ENCODE assay signal across 28 cellular contexts in the genomic region with DNA sequence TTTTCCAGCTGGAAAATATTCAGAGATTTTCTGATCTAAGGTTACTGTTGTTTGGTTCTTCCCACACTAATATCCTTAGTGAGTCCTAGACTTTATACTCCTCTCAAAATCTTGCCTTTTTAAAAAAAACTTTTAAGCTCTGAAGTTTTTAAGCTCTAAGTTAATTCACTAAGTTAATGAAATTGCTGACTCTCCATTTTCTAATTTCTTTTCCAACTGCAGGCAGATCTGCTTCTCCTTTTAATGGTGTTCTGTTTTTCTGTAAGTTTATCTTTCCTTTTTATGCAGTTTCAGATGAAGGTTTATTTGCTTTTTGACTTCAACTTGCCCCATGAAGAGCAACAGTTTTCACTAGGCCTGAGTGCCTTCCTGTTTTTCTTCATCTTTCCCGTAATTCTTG.
DNase-seq lines count a peak whose midpoint lies in the region; TF ChIP-seq lines count a peak whose summit lies in the region.
"Had no signal": no experiment of that assay in that cellular context is flagged by ENCODE, and none has a peak within 500 bp of the region (broad histone marks: within the 10 kb centered on the region; RNA-seq: fewer than 3 reads in every experiment).

No MANE protein-coding gene starts in this region.

- H3K36me3 Mint-ChIP-seq in HFFc6 (ENCODE audit: low read depth) = no peaks in the 10 kb centered on the region
- no peaks in the 10 kb centered on the region for H3K36me3 Mint-ChIP-seq in nephron progenitor cell (ENCODE audit: low read depth)
- H3K36me3 Mint-ChIP-seq: naive thymus-derived CD8-positive, alpha-beta T cell had no signal

- H3K27ac Mint-ChIP-seq in HFFc6 (peak overlapping the region; percentile 73), nephron progenitor cell (peak overlapping the region; percentile 19)
- H3K27ac Mint-ChIP-seq: activated CD4-positive, alpha-beta T cell treated with anti-CD3 and anti-CD28 coated beads, Interleukin-2, amount 10 ng/mL, durations not matched to agents 24 days and 14 days; naive thymus-derived CD8-positive, alpha-beta T cell had no signal

- peaks cover 24 to 56% (median 45%) of the 10 kb centered on the region in 4 donors for H3K4me1 ChIP-seq in esophagus muscularis mucosa
- H3K4me1 ChIP-seq: colonic mucosa had no signal

- H3K9me3 ChIP-seq in SK-N-MC (ENCODE audit: low read depth, low read length) (no peaks in the 10 kb centered on the region), esophagus muscularis mucosa (no peaks in the 10 kb centered on the region)
- H3K9me3 ChIP-seq: adrenal gland, colonic mucosa, MG63, spleen had no signal

- H3K27me3 Mint-ChIP-seq in HFFc6 (ENCODE audit: insufficient read depth) (peaks cover 6% of the 10 kb centered on the region), nephron progenitor cell (ENCODE audit: low read depth, poor library complexity) (peaks cover 7% of the 10 kb centered on the region)
- H3K27me3 Mint-ChIP-seq: activated CD4-positive, alpha-beta T cell treated with anti-CD3 and anti-CD28 coated beads, Interleukin-2, amount 10 ng/mL, durations not matched to agents 24 days and 14 days had no signal

- intact Hi-C loops in esophagus muscularis mucosa (cut with DNase I) = no loop called here

- peak overlapping the region; percentile 33 for H3K4me3 Mint-ChIP-seq in HFFc6
- H3K4me3 Mint-ChIP-seq in nephron progenitor cell = no peak overlapping the region
- H3K4me3 Mint-ChIP-seq: activated CD4-positive, alpha-beta T cell treated with anti-CD3 and anti-CD28 coated beads, Interleukin-2, amount 10 ng/mL, durations not matched to agents 24 days and 14 days; activated T-cell treated with anti-CD3 and anti-CD28 coated beads, Interleukin-2, amount 50 U/mL, for 4 hours; naive thymus-derived CD8-positive, alpha-beta T cell had no signal

- no peaks in the 10 kb centered on the region for H3K36me3 ChIP-seq in SK-N-MC (ENCODE audit: insufficient read depth, low read length)
- H3K36me3 ChIP-seq in esophagus muscularis mucosa = no peaks in the 10 kb centered on the region
- H3K36me3 ChIP-seq: adrenal gland, brain microvascular endothelial cell, colonic mucosa, MG63, spleen had no signal

- no peaks in the 10 kb centered on the region for H3K27me3 ChIP-seq in esophagus muscularis mucosa
- H3K27me3 ChIP-seq: adrenal gland, brain microvascular endothelial cell, colonic mucosa, MG63, spleen had no signal

- H3K27ac ChIP-seq in SK-N-MC (peak overlapping the region; percentile 47; the same call in 1 of the 2 replicates), esophagus muscularis mucosa (replicated peaks in 1 of 4) (peak overlapping the region; percentile 12 to 62 (median 30))
- H3K27ac ChIP-seq: adrenal gland, brain microvascular endothelial cell, colonic mucosa had no signal

- no peak overlapping the region for H3K9ac ChIP-seq in SK-N-MC (ENCODE audit: insufficient read length)

- TF ChIP-seq CTCF in HFFc6 (IDR thresholded peaks at IDR 0.05) = no peak
- TF ChIP-seq CTCF in esophagus muscularis mucosa (IDR thresholded peaks at IDR 0.05) = no peak
- TF ChIP-seq CTCF in nephron progenitor cell (IDR thresholded peaks at IDR 0.05) = no peak

- DNase-seq in HFFc6 (no peak), SK-N-MC (ENCODE audit: low read depth, low spot score) (no peak), esophagus muscularis mucosa (ENCODE audit: extremely low spot score) (no peak), nephron progenitor cell (no peak), KG1 (lab: John Stamatoyannopoulos, UW) (no peak), NCI-H510A (lab: John Stamatoyannopoulos, UW) (no peak), NCI-H2227 (lab: John Stamatoyannopoulos, UW; ENCODE audit: unreplicated experiment) (no peak)
- DNase-seq in activated CD4-positive, alpha-beta T cell treated with anti-CD3 and anti-CD28 coated beads, Interleukin-2, amount 50 U/mL, for 48 hours = no peak
- DNase-seq: activated CD4-positive, alpha-beta T cell treated with anti-CD3 and anti-CD28 coated beads, Interleukin-2, amount 10 ng/mL, durations not matched to agents 24 days and 14 days; activated naive CD4-positive, alpha-beta T cell; activated T-cell treated with anti-CD3 and anti-CD28 coated beads, Interleukin-2, amount 50 U/mL, for 4 hours; colonic mucosa; effector memory CD4-positive, alpha-beta T cell; GDM1; H7; left colon; naive thymus-derived CD8-positive, alpha-beta T cell; NCI-H1436 treated with DMSO at 0.1 percent for 48 hours; NCI-H2107; NCI-H446 treated with DMSO at 0.1 percent for 48 hours; spleen; stimulated activated CD4-positive, alpha-beta T cell treated with anti-CD3 and anti-CD28 coated beads, Interleukin-2, amount 100 ng/mL, for 48 hours; SW 1271; T-helper 9 cell; trophoblast cell had no signal

- no peak for TF ChIP-seq EP300 in esophagus muscularis mucosa (IDR thresholded peaks at IDR 0.05)

- TF ChIP-seq POLR2A in esophagus muscularis mucosa (IDR thresholded peaks at IDR 0.05; ENCODE audit: low read depth) = no peak

- H3K4me1 Mint-ChIP-seq in HFFc6 (ENCODE audit: low read depth) (peaks cover 51% of the 10 kb centered on the region), nephron progenitor cell (no peaks in the 10 kb centered on the region)
- H3K4me1 Mint-ChIP-seq: activated CD4-positive, alpha-beta T cell treated with anti-CD3 and anti-CD28 coated beads, Interleukin-2, amount 10 ng/mL, durations not matched to agents 24 days and 14 days; naive thymus-derived CD8-positive, alpha-beta T cell had no signal

- H3K4me3 ChIP-seq in SK-N-MC = no peak overlapping the region
- H3K4me3 ChIP-seq in esophagus muscularis mucosa = no peak overlapping the region
- H3K4me3 ChIP-seq: adrenal gland, colonic mucosa, MG63, spleen had no signal

- WGBS in esophagus muscularis mucosa = 16% methylated on average over 1 of the region's 1 CpG

- H3K9me3 Mint-ChIP-seq in HFFc6 (no peaks in the 10 kb centered on the region), nephron progenitor cell (no peaks in the 10 kb centered on the region)
- H3K9me3 Mint-ChIP-seq: activated CD4-positive, alpha-beta T cell treated with anti-CD3 and anti-CD28 coated beads, Interleukin-2, amount 10 ng/mL, durations not matched to agents 24 days and 14 days had no signal
